In the genomic region with DNA sequence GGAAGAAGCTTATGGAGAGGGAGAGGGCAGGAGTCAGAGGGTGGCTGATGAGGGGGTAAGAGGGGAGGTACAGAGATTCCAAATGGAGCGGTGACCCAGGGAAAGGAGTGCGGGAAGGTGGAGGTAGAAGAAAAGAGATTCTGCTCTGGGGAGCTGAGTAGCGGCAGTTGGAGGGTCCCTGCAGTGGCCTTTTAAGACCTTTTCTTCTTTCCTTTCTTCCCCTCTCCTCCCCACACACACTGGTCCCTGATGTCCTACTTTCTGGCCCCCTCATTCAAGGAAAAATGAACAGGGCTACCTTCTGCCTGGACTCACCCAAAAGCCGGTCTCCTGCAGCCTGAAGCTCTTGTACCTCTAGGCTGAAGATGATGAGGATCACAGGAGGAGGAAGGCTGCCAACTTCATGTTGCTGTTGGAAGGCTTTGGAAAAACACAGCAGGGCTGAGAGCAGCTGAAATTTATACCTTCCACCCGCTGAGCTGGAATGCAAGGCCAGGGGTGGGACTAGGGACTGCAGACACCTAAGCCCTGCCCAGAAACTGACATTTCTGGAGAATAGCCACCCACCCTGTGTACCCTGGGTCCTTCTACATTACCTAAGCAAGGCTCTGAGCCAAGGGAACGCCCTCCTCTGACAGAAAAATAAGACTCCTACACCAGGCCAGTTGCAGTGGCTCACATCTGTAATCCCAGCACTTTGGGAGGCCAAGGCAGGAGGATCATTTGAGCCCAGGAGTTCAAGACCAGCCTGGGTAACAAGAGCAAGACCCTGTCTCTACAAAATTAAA, we compare ENCODE assay signal across 1 cellular context.
TF ChIP-seq lines count a peak whose summit lies in the region.

No MANE protein-coding gene starts in this region.

TF ChIP-seq in HEK293, 187 proteins besides CTCF, POLR2A, EP300 and RAD21 (continued from another document and continues in another):
- TF ChIP-seq, protein P1, sequence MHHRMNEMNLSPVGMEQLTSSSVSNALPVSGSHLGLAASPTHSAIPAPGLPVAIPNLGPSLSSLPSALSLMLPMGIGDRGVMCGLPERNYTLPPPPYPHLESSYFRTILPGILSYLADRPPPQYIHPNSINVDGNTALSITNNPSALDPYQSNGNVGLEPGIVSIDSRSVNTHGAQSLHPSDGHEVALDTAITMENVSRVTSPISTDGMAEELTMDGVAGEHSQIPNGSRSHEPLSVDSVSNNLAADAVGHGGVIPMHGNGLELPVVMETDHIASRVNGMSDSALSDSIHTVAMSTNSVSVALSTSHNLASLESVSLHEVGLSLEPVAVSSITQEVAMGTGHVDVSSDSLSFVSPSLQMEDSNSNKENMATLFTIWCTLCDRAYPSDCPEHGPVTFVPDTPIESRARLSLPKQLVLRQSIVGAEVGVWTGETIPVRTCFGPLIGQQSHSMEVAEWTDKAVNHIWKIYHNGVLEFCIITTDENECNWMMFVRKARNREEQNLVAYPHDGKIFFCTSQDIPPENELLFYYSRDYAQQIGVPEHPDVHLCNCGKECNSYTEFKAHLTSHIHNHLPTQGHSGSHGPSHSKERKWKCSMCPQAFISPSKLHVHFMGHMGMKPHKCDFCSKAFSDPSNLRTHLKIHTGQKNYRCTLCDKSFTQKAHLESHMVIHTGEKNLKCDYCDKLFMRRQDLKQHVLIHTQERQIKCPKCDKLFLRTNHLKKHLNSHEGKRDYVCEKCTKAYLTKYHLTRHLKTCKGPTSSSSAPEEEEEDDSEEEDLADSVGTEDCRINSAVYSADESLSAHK (tag by site-specific recombination; IDR thresholded peaks at IDR 0.05), result peak; percentile 98
- peak; percentile 70 for TF ChIP-seq SP7 (tag by site-specific recombination; IDR thresholded peaks at IDR 0.05)
- TF ChIP-seq PRDM6 (tag by site-specific recombination; IDR thresholded peaks at IDR 0.05), result peak; percentile 47; the same call in 1 of the 2 replicates
- TF ChIP-seq SCRT2 (tag by site-specific recombination; IDR thresholded peaks at IDR 0.05), result no peak
- TF ChIP-seq ZNF561 (tag by site-specific recombination; IDR thresholded peaks at IDR 0.05; ENCODE audit: borderline replicate concordance), result peak; percentile 87
- no peak for TF ChIP-seq HOXD13 (CRISPR knock-in tag; IDR thresholded peaks at IDR 0.05; ENCODE audit: borderline replicate concordance)
- TF ChIP-seq ZNF843 (tag by site-specific recombination; IDR thresholded peaks at IDR 0.05), result no peak
- TF ChIP-seq ZNF366 (tag by site-specific recombination; conservative IDR thresholded peaks at IDR 0.05), result peak; percentile 63; the same call in 1 of the 2 replicates
- no peak; the same call in 1 of the 2 replicates for TF ChIP-seq GLIS2 (tag by site-specific recombination; IDR thresholded peaks at IDR 0.05)
- peak; percentile 78 for TF ChIP-seq GLIS1 (tag by site-specific recombination; IDR thresholded peaks at IDR 0.05)
- 0 out of 2 replicates have a peak, but pooled peaks have one; percentile 23 for TF ChIP-seq EGR2 (tag by site-specific recombination; IDR thresholded peaks at IDR 0.05; ENCODE audit: low read depth)
- TF ChIP-seq ZFHX2 (tag by site-specific recombination; conservative IDR thresholded peaks at IDR 0.05), result 0 out of 2 replicates have a peak, but pooled peaks have one; percentile 34
- TF ChIP-seq ZBTB17 (tag by site-specific recombination; IDR thresholded peaks at IDR 0.05), result peak; percentile 74
- TF ChIP-seq SP3 (tag by site-specific recombination; IDR thresholded peaks at IDR 0.05), result peak; percentile 57
- TF ChIP-seq ZFP3 (tag by site-specific recombination; IDR thresholded peaks at IDR 0.05; ENCODE audit: low read depth), result peak; percentile 74; the same call in 1 of the 2 replicates
- no peak for TF ChIP-seq ZNF433 (tag by site-specific recombination; IDR thresholded peaks at IDR 0.05; ENCODE audit: low read depth)
- 0 out of 2 replicates have a peak, but pooled peaks have one; percentile 61 for TF ChIP-seq KLF10 (tag by site-specific recombination; IDR thresholded peaks at IDR 0.05)
- peak; percentile 87 for TF ChIP-seq ZIC2 (tag by site-specific recombination; IDR thresholded peaks at IDR 0.05)
- TF ChIP-seq ZNF16 (tag by site-specific recombination; IDR thresholded peaks at IDR 0.05; ENCODE audit: low read depth), result peak; percentile 27; the same call in 1 of the 2 replicates
- TF ChIP-seq ZNF510 (tag by site-specific recombination; IDR thresholded peaks at IDR 0.05; ENCODE audit: insufficient replicate concordance), result no peak
- peak; percentile 57; the same call in 1 of the 2 replicates for TF ChIP-seq ZEB2 (tag by site-specific recombination; IDR thresholded peaks at IDR 0.05)
- TF ChIP-seq ZNF223 (tag by site-specific recombination; IDR thresholded peaks at IDR 0.05), result no peak
- TF ChIP-seq BCL11B (tag by site-specific recombination; IDR thresholded peaks at IDR 0.05; ENCODE audit: low read depth), result no peak
- peak; percentile 62; the same call in 1 of the 2 replicates for TF ChIP-seq KLF9 (tag by site-specific recombination; IDR thresholded peaks at IDR 0.05; ENCODE audit: low read depth)
- peak; percentile 36; the same call in 1 of the 2 replicates for TF ChIP-seq ZNF121 (tag by site-specific recombination; IDR thresholded peaks at IDR 0.05)
- TF ChIP-seq ZBTB44 (tag by site-specific recombination; IDR thresholded peaks at IDR 0.05), result peak; percentile 64; the same call in 1 of the 2 replicates
- TF ChIP-seq ZNF513 (tag by site-specific recombination; IDR thresholded peaks at IDR 0.05), result peak; percentile 97
- 0 out of 2 replicates have a peak, but pooled peaks have one; percentile 37 for TF ChIP-seq ZNF24 (tag by site-specific recombination; IDR thresholded peaks at IDR 0.05)
- TF ChIP-seq ZNF747 (tag by site-specific recombination; IDR thresholded peaks at IDR 0.05), result no peak
- TF ChIP-seq, protein P2, sequence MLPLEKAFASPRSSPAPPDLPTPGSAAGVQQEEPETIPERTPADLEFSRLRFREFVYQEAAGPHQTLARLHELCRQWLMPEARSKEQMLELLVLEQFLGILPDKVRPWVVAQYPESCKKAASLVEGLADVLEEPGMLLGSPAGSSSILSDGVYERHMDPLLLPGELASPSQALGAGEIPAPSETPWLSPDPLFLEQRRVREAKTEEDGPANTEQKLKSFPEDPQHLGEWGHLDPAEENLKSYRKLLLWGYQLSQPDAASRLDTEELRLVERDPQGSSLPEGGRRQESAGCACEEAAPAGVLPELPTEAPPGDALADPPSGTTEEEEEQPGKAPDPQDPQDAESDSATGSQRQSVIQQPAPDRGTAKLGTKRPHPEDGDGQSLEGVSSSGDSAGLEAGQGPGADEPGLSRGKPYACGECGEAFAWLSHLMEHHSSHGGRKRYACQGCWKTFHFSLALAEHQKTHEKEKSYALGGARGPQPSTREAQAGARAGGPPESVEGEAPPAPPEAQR (tag by site-specific recombination; IDR thresholded peaks at IDR 0.05), result no peak
- peak; percentile 57; the same call in 1 of the 2 replicates for TF ChIP-seq KLF7 (tag by site-specific recombination; IDR thresholded peaks at IDR 0.05; ENCODE audit: borderline replicate concordance)
- 0 out of 2 replicates have a peak, but pooled peaks have one; percentile 47 for TF ChIP-seq ZSCAN30 (tag by site-specific recombination; IDR thresholded peaks at IDR 0.05)
- TF ChIP-seq ZNF701 (tag by site-specific recombination; IDR thresholded peaks at IDR 0.05), result no peak
- TF ChIP-seq YY1 (tag by site-specific recombination; IDR thresholded peaks at IDR 0.05), result no peak
- no peak for TF ChIP-seq ZNF112 (tag by site-specific recombination; IDR thresholded peaks at IDR 0.05)
- peak; percentile 78 for TF ChIP-seq ZNF629 (tag by site-specific recombination; IDR thresholded peaks at IDR 0.05)
- TF ChIP-seq GLI4 (tag by site-specific recombination; IDR thresholded peaks at IDR 0.05), result no peak
- no peak for TF ChIP-seq ZBTB20 (tag by site-specific recombination; IDR thresholded peaks at IDR 0.05)
- no peak for TF ChIP-seq MYNN (tag by site-specific recombination; IDR thresholded peaks at IDR 0.05; ENCODE audit: borderline replicate concordance)
- TF ChIP-seq, protein P3, sequence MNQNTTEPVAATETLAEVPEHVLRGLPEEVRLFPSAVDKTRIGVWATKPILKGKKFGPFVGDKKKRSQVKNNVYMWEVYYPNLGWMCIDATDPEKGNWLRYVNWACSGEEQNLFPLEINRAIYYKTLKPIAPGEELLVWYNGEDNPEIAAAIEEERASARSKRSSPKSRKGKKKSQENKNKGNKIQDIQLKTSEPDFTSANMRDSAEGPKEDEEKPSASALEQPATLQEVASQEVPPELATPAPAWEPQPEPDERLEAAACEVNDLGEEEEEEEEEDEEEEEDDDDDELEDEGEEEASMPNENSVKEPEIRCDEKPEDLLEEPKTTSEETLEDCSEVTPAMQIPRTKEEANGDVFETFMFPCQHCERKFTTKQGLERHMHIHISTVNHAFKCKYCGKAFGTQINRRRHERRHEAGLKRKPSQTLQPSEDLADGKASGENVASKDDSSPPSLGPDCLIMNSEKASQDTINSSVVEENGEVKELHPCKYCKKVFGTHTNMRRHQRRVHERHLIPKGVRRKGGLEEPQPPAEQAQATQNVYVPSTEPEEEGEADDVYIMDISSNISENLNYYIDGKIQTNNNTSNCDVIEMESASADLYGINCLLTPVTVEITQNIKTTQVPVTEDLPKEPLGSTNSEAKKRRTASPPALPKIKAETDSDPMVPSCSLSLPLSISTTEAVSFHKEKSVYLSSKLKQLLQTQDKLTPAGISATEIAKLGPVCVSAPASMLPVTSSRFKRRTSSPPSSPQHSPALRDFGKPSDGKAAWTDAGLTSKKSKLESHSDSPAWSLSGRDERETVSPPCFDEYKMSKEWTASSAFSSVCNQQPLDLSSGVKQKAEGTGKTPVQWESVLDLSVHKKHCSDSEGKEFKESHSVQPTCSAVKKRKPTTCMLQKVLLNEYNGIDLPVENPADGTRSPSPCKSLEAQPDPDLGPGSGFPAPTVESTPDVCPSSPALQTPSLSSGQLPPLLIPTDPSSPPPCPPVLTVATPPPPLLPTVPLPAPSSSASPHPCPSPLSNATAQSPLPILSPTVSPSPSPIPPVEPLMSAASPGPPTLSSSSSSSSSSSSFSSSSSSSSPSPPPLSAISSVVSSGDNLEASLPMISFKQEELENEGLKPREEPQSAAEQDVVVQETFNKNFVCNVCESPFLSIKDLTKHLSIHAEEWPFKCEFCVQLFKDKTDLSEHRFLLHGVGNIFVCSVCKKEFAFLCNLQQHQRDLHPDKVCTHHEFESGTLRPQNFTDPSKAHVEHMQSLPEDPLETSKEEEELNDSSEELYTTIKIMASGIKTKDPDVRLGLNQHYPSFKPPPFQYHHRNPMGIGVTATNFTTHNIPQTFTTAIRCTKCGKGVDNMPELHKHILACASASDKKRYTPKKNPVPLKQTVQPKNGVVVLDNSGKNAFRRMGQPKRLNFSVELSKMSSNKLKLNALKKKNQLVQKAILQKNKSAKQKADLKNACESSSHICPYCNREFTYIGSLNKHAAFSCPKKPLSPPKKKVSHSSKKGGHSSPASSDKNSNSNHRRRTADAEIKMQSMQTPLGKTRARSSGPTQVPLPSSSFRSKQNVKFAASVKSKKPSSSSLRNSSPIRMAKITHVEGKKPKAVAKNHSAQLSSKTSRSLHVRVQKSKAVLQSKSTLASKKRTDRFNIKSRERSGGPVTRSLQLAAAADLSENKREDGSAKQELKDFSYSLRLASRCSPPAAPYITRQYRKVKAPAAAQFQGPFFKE (tag by site-specific recombination; IDR thresholded peaks at IDR 0.05; ENCODE audit: borderline replicate concordance), result no peak
- TF ChIP-seq, protein P4, sequence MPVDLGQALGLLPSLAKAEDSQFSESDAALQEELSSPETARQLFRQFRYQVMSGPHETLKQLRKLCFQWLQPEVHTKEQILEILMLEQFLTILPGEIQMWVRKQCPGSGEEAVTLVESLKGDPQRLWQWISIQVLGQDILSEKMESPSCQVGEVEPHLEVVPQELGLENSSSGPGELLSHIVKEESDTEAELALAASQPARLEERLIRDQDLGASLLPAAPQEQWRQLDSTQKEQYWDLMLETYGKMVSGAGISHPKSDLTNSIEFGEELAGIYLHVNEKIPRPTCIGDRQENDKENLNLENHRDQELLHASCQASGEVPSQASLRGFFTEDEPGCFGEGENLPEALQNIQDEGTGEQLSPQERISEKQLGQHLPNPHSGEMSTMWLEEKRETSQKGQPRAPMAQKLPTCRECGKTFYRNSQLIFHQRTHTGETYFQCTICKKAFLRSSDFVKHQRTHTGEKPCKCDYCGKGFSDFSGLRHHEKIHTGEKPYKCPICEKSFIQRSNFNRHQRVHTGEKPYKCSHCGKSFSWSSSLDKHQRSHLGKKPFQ (tag by site-specific recombination; IDR thresholded peaks at IDR 0.05), result no peak
- TF ChIP-seq ZNF571 (tag by site-specific recombination; IDR thresholded peaks at IDR 0.05), result no peak
- no peak for TF ChIP-seq ZNF391 (tag by site-specific recombination; IDR thresholded peaks at IDR 0.05; ENCODE audit: borderline replicate concordance, low read depth)
- TF ChIP-seq ZNF133 (tag by site-specific recombination; IDR thresholded peaks at IDR 0.05), result no peak
